ENCODE assay signal across 23 cellular contexts in genomic region chr16:8113843-8114242, GRCh38.
DNase-seq lines count a peak whose midpoint lies in the region; ATAC-seq and TF ChIP-seq lines count a peak whose summit lies in the region.
"Had no signal": no experiment of that assay in that cellular context is flagged by ENCODE, and none has a peak within 500 bp of the region (broad histone marks: within the 10 kb centered on the region; RNA-seq: fewer than 3 reads in every experiment).

No MANE protein-coding gene starts in this region.

- no peak overlapping the region for H3K4me3 Mint-ChIP-seq in glutamatergic neuron (ENCODE audit: unreplicated experiment)
- H3K4me3 Mint-ChIP-seq: CD14-positive monocyte; CD4-positive, alpha-beta memory T cell had no signal

- TF ChIP-seq POLR2A in vagina (IDR thresholded peaks at IDR 0.05) = no peak

- H3K4me1 ChIP-seq in heart right ventricle (peaks cover 0 to 13% (median 0%) of the 10 kb centered on the region in 9 donors), vagina (no peaks in the 10 kb centered on the region)
- H3K4me1 ChIP-seq: A549, BE2C had no signal

- ATAC-seq in heart right ventricle (peak in 6 of 8 donors; percentile 46 to 88 (median 71)), Right ventricle myocardium inferior (no peak)
- ATAC-seq: A549, GM12878 had no signal

- H3K9me3 ChIP-seq in heart right ventricle (peaks cover 0 to 23% (median 7%) of the 10 kb centered on the region in 11 donors), vagina (no peaks in the 10 kb centered on the region)
- H3K9me3 ChIP-seq: A549, BE2C had no signal

- H3K36me3 Mint-ChIP-seq in glutamatergic neuron (ENCODE audit: unreplicated experiment) = peaks cover 19% of the 10 kb centered on the region
- H3K36me3 Mint-ChIP-seq: CD14-positive monocyte; CD4-positive, alpha-beta memory T cell had no signal

- WGBS in heart right ventricle, 2 donors = 66% methylated on average over 3 of the region's 3 CpGs

- H3K9me3 Mint-ChIP-seq in glutamatergic neuron (ENCODE audit: unreplicated experiment) = peaks cover 16% of the 10 kb centered on the region

- H3K27ac Mint-ChIP-seq in glutamatergic neuron (ENCODE audit: unreplicated experiment) = peak overlapping the region; percentile 60
- H3K27ac Mint-ChIP-seq: CD14-positive monocyte; CD4-positive, alpha-beta memory T cell had no signal

- H3K27me3 ChIP-seq in heart right ventricle (no peaks in the 10 kb centered on the region), vagina (no peaks in the 10 kb centered on the region)
- H3K27me3 ChIP-seq: BE2C; BLaER1 treated with 17β-estradiol and CSF1 and Interleukin-3, amounts not matched to agents 10 nM and 100 nM had no signal

- DNase-seq in heart right ventricle = peak in 1 of 2 donors; percentile 8
- DNase-seq in Right ventricle myocardium inferior (ENCODE audit: missing footprints) = no peak
- peak; percentile 10 for DNase-seq in HT1080 (ENCODE audit: low read depth)
- no peak for DNase-seq in glutamatergic neuron
- DNase-seq in CD1c-positive myeloid dendritic cell (ENCODE audit: extremely low spot score) = no peak
- DNase-seq in vagina (ENCODE audit: extremely low spot score in 2 of 2) = no peak
- DNase-seq: 8988T; ACHN; AML-193; BE2C; Calu3; CD4-positive, alpha-beta memory T cell; COR-L47; DMS79; EL; GDM1; GM23248; H7; HCEC 1CT had no signal

- TF ChIP-seq CTCF in heart right ventricle (IDR thresholded peaks at IDR 0.05) (no peak), glutamatergic neuron (IDR thresholded peaks at IDR 0.05; ENCODE audit: partially characterized antibody, unreplicated experiment) (no peak), vagina (IDR thresholded peaks at IDR 0.05) (no peak)

- peaks cover 3% of the 10 kb centered on the region for H3K4me1 Mint-ChIP-seq in glutamatergic neuron (ENCODE audit: low read depth, unreplicated experiment)
- H3K4me1 Mint-ChIP-seq: CD14-positive monocyte had no signal

- no peak overlapping the region for H3K4me3 ChIP-seq in heart right ventricle
- H3K4me3 ChIP-seq in vagina = no peak overlapping the region
- H3K4me3 ChIP-seq: A549; BLaER1 treated with 17β-estradiol and CSF1 and Interleukin-3, amounts not matched to agents 10 nM and 100 nM; GM12878; GM23248 had no signal

- peaks cover 7% of the 10 kb centered on the region for H3K27me3 Mint-ChIP-seq in glutamatergic neuron (ENCODE audit: unreplicated experiment)
- H3K27me3 Mint-ChIP-seq: CD4-positive, alpha-beta memory T cell had no signal

- intact Hi-C loops in heart right ventricle (cut with DNase I) = no loop called here
- intact Hi-C loops in Right ventricle myocardium inferior (cut with DNase I) = no loop called here
- intact Hi-C loops in vagina (cut with DNase I) = no loop called here

- peak overlapping the region in 1 of 10 donors; percentile 10 for H3K27ac ChIP-seq in heart right ventricle
- H3K27ac ChIP-seq in vagina = no peak overlapping the region
- H3K27ac ChIP-seq: A549; BLaER1 treated with 17β-estradiol and CSF1 and Interleukin-3, amounts not matched to agents 10 nM and 100 nM; GM23248 had no signal

- H3K36me3 ChIP-seq in heart right ventricle (no peaks in the 10 kb centered on the region), vagina (no peaks in the 10 kb centered on the region)
- H3K36me3 ChIP-seq: BE2C; BLaER1 treated with 17β-estradiol and CSF1 and Interleukin-3, amounts not matched to agents 10 nM and 100 nM had no signal
